In the genomic region with DNA sequence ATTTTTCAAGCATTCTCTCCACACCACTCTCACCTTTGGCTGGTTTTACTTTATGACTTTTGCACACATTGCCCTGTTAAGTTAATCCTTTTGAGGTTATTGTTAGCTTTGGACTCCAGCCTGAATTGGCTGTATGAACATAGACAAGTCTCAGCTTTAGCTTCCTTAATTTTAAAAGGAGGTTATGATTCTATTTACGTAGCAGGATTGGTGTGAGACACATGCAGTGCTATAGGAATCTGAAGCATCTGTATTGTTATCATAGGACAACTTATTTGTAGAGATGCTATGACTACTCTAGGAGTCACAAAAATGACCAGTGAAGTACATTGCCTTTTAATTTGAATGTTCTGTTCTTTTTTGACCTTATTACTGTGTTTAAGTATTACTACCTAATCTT, we compare ENCODE assay signal across 22 cellular contexts. TPM values are rescaled to one million over a fixed set of nuclear protein-coding genes. Genes with fewer than 3 reads are reported as not detected.
DNase-seq lines count a peak whose midpoint lies in the region; ATAC-seq, FAIRE-seq and TF ChIP-seq lines count a peak whose summit lies in the region.
"Had no signal": no experiment of that assay in that cellular context is flagged by ENCODE, and none has a peak within 500 bp of the region (broad histone marks: within the 10 kb centered on the region; RNA-seq: fewer than 3 reads in every experiment).

No MANE protein-coding gene starts in this region.

- no peaks in the 10 kb centered on the region for H3K9me3 ChIP-seq in small intestine (ENCODE audit: control insufficient read depth, low read depth)
- H3K9me3 ChIP-seq: upper lobe of right lung had no signal

- intact Hi-C loops in head of caudate nucleus (cut with DNase I): no loop called here

- no peaks in the 10 kb centered on the region for H3K4me1 ChIP-seq in small intestine (ENCODE audit: control insufficient read depth in 2 of 2, insufficient read depth in 1 of 2, low read depth in 1 of 2, low read length in 1 of 2)
- H3K4me1 ChIP-seq: upper lobe of right lung had no signal

- no peak for ATAC-seq in GM18867 (IDR thresholded peaks at IDR 0.05; ENCODE audit: unreplicated experiment)
- ATAC-seq: natural killer cell; stimulated activated naive CD8-positive, alpha-beta T cell treated with anti-CD3 and anti-CD28 coated beads, Interleukin-15, Interleukin-2, amounts not matched to agents 100 U/mL and 50 U/mL, for 24 hours; T-helper 17 cell; upper lobe of right lung had no signal

- in situ Hi-C loops in brain microvascular endothelial cell (cut with HindIII; ENCODE audit: low pct_ligation_motif_present, low sequenced_read_pairs): no loop called here

- no peaks in the 10 kb centered on the region for H3K36me3 ChIP-seq in brain microvascular endothelial cell (replicated peaks)
- no peaks in the 10 kb centered on the region for H3K36me3 ChIP-seq in small intestine (ENCODE audit: control insufficient read depth in 2 of 2, insufficient read depth in 2 of 2, low read length in 2 of 2)
- H3K36me3 ChIP-seq: upper lobe of right lung had no signal

- no peak for FAIRE-seq in small intestine (lab: Jason Lieb, UNC)

- WGBS in small intestine, 3 donors: 10 to 52% (median 42%) methylated on average over 1 of the region's 1 CpG

- no peak for TF ChIP-seq CTCF in brain microvascular endothelial cell (IDR thresholded peaks at IDR 0.05; ENCODE audit: low read depth, low read length, missing control alignments)

- H3K27me3 ChIP-seq in brain microvascular endothelial cell (replicated peaks) (no peaks in the 10 kb centered on the region), small intestine (ENCODE audit: control insufficient read depth in 2 of 2, insufficient read depth in 2 of 2, low read length in 2 of 2) (no peaks in the 10 kb centered on the region)
- H3K27me3 ChIP-seq: upper lobe of right lung had no signal

- no peak overlapping the region for H3K4me3 ChIP-seq in brain microvascular endothelial cell (ENCODE audit: low read depth, low read length)
- no peak overlapping the region for H3K4me3 ChIP-seq in small intestine (ENCODE audit: low read depth in 1 of 2, low read length in 2 of 2)
- H3K4me3 ChIP-seq: upper lobe of right lung had no signal

- H3K27ac ChIP-seq in brain microvascular endothelial cell (peak overlapping the region; percentile 55), small intestine (ENCODE audit: low read depth in 1 of 2, low read length in 1 of 2) (no peak overlapping the region)
- H3K27ac ChIP-seq: upper lobe of right lung had no signal

- peak; percentile 32 for DNase-seq in LoVo (ENCODE audit: low spot score)
- peak; percentile 16 for DNase-seq in brain microvascular endothelial cell
- DNase-seq in hepatic stellate cell (ENCODE audit: low spot score): peak; percentile 17
- DNase-seq in small intestine: peak; percentile 33
- DNase-seq in stimulated activated CD4-positive, alpha-beta T cell treated with anti-CD3 and anti-CD28 coated beads, Interleukin-12 subunit alpha, Interleukin-12 subunit beta, amount 100 ng/mL, for 4 hours: no peak
- DNase-seq in head of caudate nucleus: no peak
- DNase-seq in NCI-H2081 treated with DMSO at 0.1 percent for 48 hours (lab: John Stamatoyannopoulos, UW): no peak
- DNase-seq: activated B cell treated with CpG ODN at 0.5 μM for 24 hours; cerebellar nuclear complex; glutamatergic neuron; Karpas-422; mammary epithelial cell; natural killer cell; NCI-H1417 treated with DMSO at 0.1 percent for 48 hours; NCI-H2227 treated with DMSO at 0.1 percent for 48 hours; NK-92 treated with Interleukin-12 subunit alpha and Interleukin-12 subunit beta, amount 100 ng/mL, for 24 hours; SHP77; stimulated activated naive CD8-positive, alpha-beta T cell treated with anti-CD3 and anti-CD28 coated beads, Interleukin-15, Interleukin-2, amounts not matched to agents 100 U/mL and 50 U/mL, for 24 hours; T-helper 17 cell; upper lobe of right lung had no signal

RNA-seq across cellular contexts. Expression of gene PGAM4, which starts 15.7 kb away (rescaled TPM):
- not detected for polyA plus RNA-seq in small intestine
- polyA plus RNA-seq: adipose tissue had no signal

RNA-seq across cellular contexts. Expression of gene ATP7A, which starts 43.2 kb away (rescaled TPM):
- polyA plus RNA-seq in small intestine: 1 to 10 TPM in 2 of 3 donors, under 1 TPM in 1; 0.81 to 2.3 (median 1.3) TPM

RNA-seq across cellular contexts. Expression of gene COX7B, which starts 54.4 kb away (rescaled TPM):
- polyA plus RNA-seq in small intestine: 1,000 to 10,000 TPM; 1,257 to 2,345 (median 1,703) TPM

RNA-seq across cellular contexts. Expression of gene MAGT1, which starts 58.5 kb away (rescaled TPM):
- polyA plus RNA-seq in small intestine: 10 to 100 TPM in 1 of 3 donors, 1 to 10 TPM in 2; 9.2 to 36.4 (median 9.7) TPM

Comparison
In these comparisons a context has a peak if more than half of its experiments do, and no peak if none do; other contexts are left out.
1. DNase-seq: peak in LoVo (single experiment), brain microvascular endothelial cell (single experiment), hepatic stellate cell (single experiment) and small intestine (single experiment); none in stimulated activated CD4-positive, alpha-beta T cell treated with anti-CD3 and anti-CD28 coated beads, Interleukin-12 subunit alpha, Interleukin-12 subunit beta, amount 100 ng/mL, for 4 hours (single experiment), head of caudate nucleus (0 of 42) and NCI-H2081 treated with DMSO at 0.1 percent for 48 hours (single experiment).